In the genomic region with DNA sequence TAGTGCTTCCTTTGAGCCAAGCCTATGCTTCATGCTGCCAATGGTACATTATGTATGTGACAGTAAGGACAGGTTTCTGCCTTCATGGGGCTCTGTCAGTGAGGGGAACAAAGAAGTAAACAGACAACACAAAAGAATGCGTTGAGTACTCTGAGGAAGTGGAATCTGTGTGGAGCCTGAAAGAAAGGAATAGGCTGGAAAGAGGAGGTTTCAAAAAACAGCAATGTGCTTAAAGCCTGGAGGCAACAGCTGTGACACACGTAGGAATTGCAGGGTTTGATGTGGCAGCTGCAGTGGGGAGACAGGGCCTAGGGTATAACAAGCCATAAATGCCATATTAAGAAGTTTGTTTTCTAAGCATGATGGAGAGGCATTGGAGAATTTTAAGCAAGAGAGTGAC, we compare ENCODE assay signal across 30 cellular contexts.
A peak's percentile ranks its signal among the peaks of the same experiment; 100 is the strongest.
DNase-seq lines count a peak whose midpoint lies in the region; ATAC-seq and TF ChIP-seq lines count a peak whose summit lies in the region.
"Had no signal": no experiment of that assay in that cellular context is flagged by ENCODE, and none has a peak within 500 bp of the region (broad histone marks: within the 10 kb centered on the region; RNA-seq: fewer than 3 reads in every experiment).

No MANE protein-coding gene starts in this region.

- CTCF ChIA-PET in SK-N-SH (lab: Yijun Ruan, JAX): no interaction called here

- ATAC-seq in HG03469 (IDR thresholded peaks at IDR 0.05; ENCODE audit: unreplicated experiment): no peak
- ATAC-seq: natural killer cell, upper lobe of right lung had no signal

- no peak overlapping the region for H3K4me2 ChIP-seq in SK-N-SH
- H3K4me2 ChIP-seq: PC-9 had no signal

- H3K4me3 ChIP-seq in NT2/D1 (ENCODE audit: insufficient read length, low read depth): no peak overlapping the region
- no peak overlapping the region for H3K4me3 ChIP-seq in SK-N-SH (ENCODE audit: low read depth in 2 of 2, low read length in 1 of 2)
- H3K4me3 ChIP-seq: HAP-1, MG63, PC-9, upper lobe of right lung had no signal

- no peaks in the 10 kb centered on the region for H3K9me2 ChIP-seq in SK-N-SH

- H3K27me3 ChIP-seq in NT2/D1 (ENCODE audit: insufficient read depth, insufficient read length) (no peaks in the 10 kb centered on the region), SK-N-SH (ENCODE audit: insufficient read depth) (no peaks in the 10 kb centered on the region)
- H3K27me3 ChIP-seq: MG63, upper lobe of right lung had no signal

- no peaks in the 10 kb centered on the region for H3F3A ChIP-seq in SK-N-SH (replicated peaks; ENCODE audit: insufficient read depth)

- no peaks in the 10 kb centered on the region for H4K20me1 ChIP-seq in SK-N-SH (ENCODE audit: insufficient read depth)

- no peaks in the 10 kb centered on the region for H3K79me2 ChIP-seq in SK-N-SH (ENCODE audit: insufficient read depth)

- TF ChIP-seq CTCF in SK-N-SH (IDR thresholded peaks at IDR 0.05): no peak

- H3K9ac ChIP-seq in NT2/D1 (ENCODE audit: insufficient read length, low read depth) (no peak overlapping the region), SK-N-SH (no peak overlapping the region)

- WGBS in SK-N-SH (ENCODE audit: low lambda C conversion rate): 10% methylated on average over 2 of the region's 2 CpGs

- no peaks in the 10 kb centered on the region for H3K9me3 ChIP-seq in NT2/D1 (ENCODE audit: insufficient read depth, low read length)
- H3K9me3 ChIP-seq in SK-N-SH: no peaks in the 10 kb centered on the region
- H3K9me3 ChIP-seq: Caco-2, HAP-1, MG63, upper lobe of right lung had no signal

- H2AFZ ChIP-seq in SK-N-SH (ENCODE audit: low read depth): no peak overlapping the region
- H2AFZ ChIP-seq: PC-9 had no signal

- no peak for TF ChIP-seq EP300 in SK-N-SH (IDR thresholded peaks at IDR 0.05; ENCODE audit: borderline replicate concordance in 1 of 2, low read depth in 1 of 2, low read length in 1 of 2)

- DNase-seq in NCI-H2171 treated with DMSO at 0.1 percent for 48 hours (lab: John Stamatoyannopoulos, UW): peak; percentile 48
- no peak for DNase-seq in NCI-H2171 (lab: John Stamatoyannopoulos, UW)
- peak; percentile 65 for DNase-seq in NT2/D1 (ENCODE audit: low read depth, low spot score)
- peak; percentile 67 for DNase-seq in islet precursor cell
- DNase-seq in superior temporal gyrus (ENCODE audit: extremely low spot score): no peak
- no peak for DNase-seq in SK-N-SH
- DNase-seq in HPDE6-E6E7 (ENCODE audit: extremely low spot score): no peak
- DNase-seq: activated CD4-positive, alpha-beta memory T cell treated with anti-CD3 and anti-CD28 coated beads for 36 hours; activated CD4-positive, alpha-beta T cell treated with anti-CD3 and anti-CD28 coated beads for 1 hour; activated naive CD4-positive, alpha-beta T cell; Caco-2; caudate nucleus; cortex of kidney; DMS79; effector memory CD4-positive, alpha-beta T cell; GF-D8; KG1; MG63; natural killer cell; NCI-H1105; NCI-H2029 treated with DMSO at 0.1 percent for 48 hours; NCI-H510A; PC-9; Right ventricle myocardium superior; small intestine; stimulated activated naive CD4-positive, alpha-beta T cell treated with Interleukin-2 at 50 U/mL for 16 hours; upper lobe of right lung had no signal

- no peak for TF ChIP-seq RAD21 in SK-N-SH (IDR thresholded peaks at IDR 0.05; ENCODE audit: low read length)

- no peaks in the 10 kb centered on the region for H3K36me3 ChIP-seq in NT2/D1 (ENCODE audit: insufficient read depth, insufficient read length, low read length)
- H3K36me3 ChIP-seq in SK-N-SH (replicated peaks in 1 of 2; ENCODE audit: control insufficient read depth in 1 of 2, insufficient read depth in 2 of 2, low read length in 1 of 2): no peaks in the 10 kb centered on the region
- H3K36me3 ChIP-seq: HAP-1, MG63, upper lobe of right lung had no signal

- no peak overlapping the region for H3K27ac ChIP-seq in SK-N-SH (ENCODE audit: low read depth in 2 of 2, low read length in 1 of 2)
- H3K27ac ChIP-seq: HL-60, PC-9, upper lobe of right lung had no signal

- H3K4me1 ChIP-seq in NT2/D1 (ENCODE audit: insufficient read depth, insufficient read length): peaks cover 12% of the 10 kb centered on the region
- H3K4me1 ChIP-seq in SK-N-SH (ENCODE audit: control insufficient read depth in 1 of 2, insufficient read depth in 2 of 2, low read depth in 1 of 2, low read length in 1 of 2): peaks cover 0 to 8% of the 10 kb centered on the region in 2 experiments; a peak in 1 of 4 replicates
- H3K4me1 ChIP-seq: upper lobe of right lung had no signal

- POLR2A ChIA-PET in SK-N-SH (lab: Yijun Ruan, JAX): no interaction called here

TF ChIP-seq in SK-N-SH, 30 proteins besides CTCF, POLR2A, EP300 and RAD21:
- TF ChIP-seq, protein P1, sequence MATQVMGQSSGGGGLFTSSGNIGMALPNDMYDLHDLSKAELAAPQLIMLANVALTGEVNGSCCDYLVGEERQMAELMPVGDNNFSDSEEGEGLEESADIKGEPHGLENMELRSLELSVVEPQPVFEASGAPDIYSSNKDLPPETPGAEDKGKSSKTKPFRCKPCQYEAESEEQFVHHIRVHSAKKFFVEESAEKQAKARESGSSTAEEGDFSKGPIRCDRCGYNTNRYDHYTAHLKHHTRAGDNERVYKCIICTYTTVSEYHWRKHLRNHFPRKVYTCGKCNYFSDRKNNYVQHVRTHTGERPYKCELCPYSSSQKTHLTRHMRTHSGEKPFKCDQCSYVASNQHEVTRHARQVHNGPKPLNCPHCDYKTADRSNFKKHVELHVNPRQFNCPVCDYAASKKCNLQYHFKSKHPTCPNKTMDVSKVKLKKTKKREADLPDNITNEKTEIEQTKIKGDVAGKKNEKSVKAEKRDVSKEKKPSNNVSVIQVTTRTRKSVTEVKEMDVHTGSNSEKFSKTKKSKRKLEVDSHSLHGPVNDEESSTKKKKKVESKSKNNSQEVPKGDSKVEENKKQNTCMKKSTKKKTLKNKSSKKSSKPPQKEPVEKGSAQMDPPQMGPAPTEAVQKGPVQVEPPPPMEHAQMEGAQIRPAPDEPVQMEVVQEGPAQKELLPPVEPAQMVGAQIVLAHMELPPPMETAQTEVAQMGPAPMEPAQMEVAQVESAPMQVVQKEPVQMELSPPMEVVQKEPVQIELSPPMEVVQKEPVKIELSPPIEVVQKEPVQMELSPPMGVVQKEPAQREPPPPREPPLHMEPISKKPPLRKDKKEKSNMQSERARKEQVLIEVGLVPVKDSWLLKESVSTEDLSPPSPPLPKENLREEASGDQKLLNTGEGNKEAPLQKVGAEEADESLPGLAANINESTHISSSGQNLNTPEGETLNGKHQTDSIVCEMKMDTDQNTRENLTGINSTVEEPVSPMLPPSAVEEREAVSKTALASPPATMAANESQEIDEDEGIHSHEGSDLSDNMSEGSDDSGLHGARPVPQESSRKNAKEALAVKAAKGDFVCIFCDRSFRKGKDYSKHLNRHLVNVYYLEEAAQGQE (IDR thresholded peaks at IDR 0.05; ENCODE audit: low read depth, low read length): no peak
- TF ChIP-seq RXRA (IDR thresholded peaks at IDR 0.05; ENCODE audit: borderline replicate concordance, low read depth) (no peak), EZH2phosphoT487 (IDR thresholded peaks at IDR 0.05; ENCODE audit: borderline replicate concordance, low read depth) (no peak), TEAD4 (IDR thresholded peaks at IDR 0.05; ENCODE audit: borderline replicate concordance, insufficient read depth) (no peak)
- TF ChIP-seq, protein P2, sequence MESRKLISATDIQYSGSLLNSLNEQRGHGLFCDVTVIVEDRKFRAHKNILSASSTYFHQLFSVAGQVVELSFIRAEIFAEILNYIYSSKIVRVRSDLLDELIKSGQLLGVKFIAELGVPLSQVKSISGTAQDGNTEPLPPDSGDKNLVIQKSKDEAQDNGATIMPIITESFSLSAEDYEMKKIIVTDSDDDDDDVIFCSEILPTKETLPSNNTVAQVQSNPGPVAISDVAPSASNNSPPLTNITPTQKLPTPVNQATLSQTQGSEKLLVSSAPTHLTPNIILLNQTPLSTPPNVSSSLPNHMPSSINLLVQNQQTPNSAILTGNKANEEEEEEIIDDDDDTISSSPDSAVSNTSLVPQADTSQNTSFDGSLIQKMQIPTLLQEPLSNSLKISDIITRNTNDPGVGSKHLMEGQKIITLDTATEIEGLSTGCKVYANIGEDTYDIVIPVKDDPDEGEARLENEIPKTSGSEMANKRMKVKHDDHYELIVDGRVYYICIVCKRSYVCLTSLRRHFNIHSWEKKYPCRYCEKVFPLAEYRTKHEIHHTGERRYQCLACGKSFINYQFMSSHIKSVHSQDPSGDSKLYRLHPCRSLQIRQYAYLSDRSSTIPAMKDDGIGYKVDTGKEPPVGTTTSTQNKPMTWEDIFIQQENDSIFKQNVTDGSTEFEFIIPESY (IDR thresholded peaks at IDR 0.05; ENCODE audit: borderline replicate concordance, low read depth): no peak

Comparison
In these comparisons a context has a peak if more than half of its experiments do, and no peak if none do; other contexts are left out.
1. DNase-seq: peak in NCI-H2171 treated with DMSO at 0.1 percent for 48 hours (single experiment), NT2/D1 (single experiment) and islet precursor cell (single experiment); none in NCI-H2171 (single experiment), superior temporal gyrus (single experiment), SK-N-SH (single experiment) and HPDE6-E6E7 (single experiment).